Comparison of ENCODE assay signal across 16 cellular contexts in genomic region chr6:162058281-162058875, GRCh38.
A peak's percentile ranks its signal among the peaks of the same experiment; 100 is the strongest.
DNase-seq lines count a peak whose midpoint lies in the region; ATAC-seq and TF ChIP-seq lines count a peak whose summit lies in the region.
"Had no signal": no experiment of that assay in that cellular context is flagged by ENCODE, and none has a peak within 500 bp of the region (broad histone marks: within the 10 kb centered on the region; RNA-seq: fewer than 3 reads in every experiment).

No MANE protein-coding gene starts in this region.

- H3K9me3 ChIP-seq in Caco-2 (no peaks in the 10 kb centered on the region), PC-3 (ENCODE audit: low read length) (no peaks in the 10 kb centered on the region), liver (ENCODE audit: control insufficient read depth in 4 of 4, low read length in 3 of 4) (no peaks in the 10 kb centered on the region), osteoblast (ENCODE audit: low read depth, low read length) (no peaks in the 10 kb centered on the region)
- H3K9me3 ChIP-seq: ovary, tibial nerve had no signal

- H3K4me1 ChIP-seq in Caco-2 (peaks cover 9% of the 10 kb centered on the region; the same call in 1 of the 2 replicates), PC-3 (ENCODE audit: insufficient read depth, low read length) (peaks cover 5% of the 10 kb centered on the region), liver (ENCODE audit: control insufficient read depth in 4 of 4, insufficient read depth in 4 of 4, low read length in 3 of 4) (peaks cover 3 to 13% (median 9%) of the 10 kb centered on the region in 4 donors), osteoblast (ENCODE audit: insufficient read depth, low read length) (no peaks in the 10 kb centered on the region)
- H3K4me1 ChIP-seq: tibial nerve had no signal

- no peak for TF ChIP-seq CTCF in Caco-2 (IDR thresholded peaks at IDR 0.05; ENCODE audit: insufficient read depth in 1 of 2, low read depth in 1 of 2, low read length in 1 of 2, severe bottlenecking in 1 of 2, unreplicated experiment in 1 of 2)
- no peak for TF ChIP-seq CTCF in PC-3 (conservative IDR thresholded peaks at IDR 0.05; ENCODE audit: low read depth, low read length)
- no peak for TF ChIP-seq CTCF in epithelial cell of proximal tubule (conservative IDR thresholded peaks at IDR 0.05; ENCODE audit: low read depth, low read length)
- no peak for TF ChIP-seq CTCF in liver (IDR thresholded peaks at IDR 0.05; ENCODE audit: low read depth, low read length, missing input control)
- no peak for TF ChIP-seq CTCF in osteoblast (IDR thresholded peaks at IDR 0.05; ENCODE audit: extremely low read depth, low read depth, low read length)

- intact Hi-C loops in Caco-2 (cut with micrococcal nuclease; ENCODE audit: unreplicated experiment): no loop called here
- intact Hi-C loops in PC-3 (cut with micrococcal nuclease): no loop called here

- peak; percentile 45 to 59 for DNase-seq in Caco-2
- peak; percentile 75 for DNase-seq in PC-3
- DNase-seq in epithelial cell of proximal tubule (ENCODE audit: low read depth): peak; percentile 99
- no peak for DNase-seq in osteoblast (ENCODE audit: insufficient read length, low spot score, missing footprints)
- DNase-seq in NCI-H1092 treated with DMSO at 0.1 percent for 48 hours (lab: John Stamatoyannopoulos, UW): no peak
- DNase-seq in activated CD4-positive, alpha-beta T cell treated with anti-CD3 and anti-CD28 coated beads, Interleukin-2, amount 10 ng/mL, durations not matched to agents 7 days and 5 days: no peak
- DNase-seq: activated naive CD4-positive, alpha-beta T cell treated with Interleukin-2 at 50 U/mL for 16 hours; caudate nucleus; hypothalamus; NCI-H2029; ovary had no signal

- no peaks in the 10 kb centered on the region for H3K27me3 ChIP-seq in Caco-2 (replicated peaks; ENCODE audit: control insufficient read depth, insufficient read depth, low read length)
- no peaks in the 10 kb centered on the region for H3K27me3 ChIP-seq in PC-3 (ENCODE audit: low read length)
- no peaks in the 10 kb centered on the region for H3K27me3 ChIP-seq in liver (ENCODE audit: control insufficient read depth in 4 of 4, insufficient read depth in 4 of 4, low read length in 3 of 4)
- H3K27me3 ChIP-seq in osteoblast (ENCODE audit: insufficient read depth, low read length): no peaks in the 10 kb centered on the region
- H3K27me3 ChIP-seq: ovary, tibial nerve had no signal

- TF ChIP-seq RAD21 in liver (IDR thresholded peaks at IDR 0.05): peak; percentile 70 to 71

- no peaks in the 10 kb centered on the region for H3K9me3 Mint-ChIP-seq in Caco-2 (ENCODE audit: unreplicated experiment)
- H3K9me3 Mint-ChIP-seq in activated CD4-positive, alpha-beta T cell treated with anti-CD3 and anti-CD28 coated beads, Interleukin-2, amount 10 ng/mL, durations not matched to agents 7 days and 5 days: peaks cover 8% of the 10 kb centered on the region
- H3K9me3 Mint-ChIP-seq: mesothelial cell of epicardium had no signal

- H3K27ac ChIP-seq in PC-3 (ENCODE audit: low read length): no peak overlapping the region
- H3K27ac ChIP-seq in liver (ENCODE audit: low read depth in 1 of 2, low read length in 2 of 2): peak overlapping the region; percentile 70 to 77
- H3K27ac ChIP-seq in osteoblast (ENCODE audit: low read depth, low read length): no peak overlapping the region
- H3K27ac ChIP-seq: KMS-11, ovary, tibial nerve had no signal

- no peak overlapping the region for H3K4me3 ChIP-seq in Caco-2 (ENCODE audit: low read depth, low read length)
- H3K4me3 ChIP-seq in PC-3 (ENCODE audit: low read length): no peak overlapping the region
- H3K4me3 ChIP-seq in epithelial cell of proximal tubule (ENCODE audit: low read depth, low read length): no peak overlapping the region
- no peak overlapping the region for H3K4me3 ChIP-seq in liver (ENCODE audit: low read depth in 1 of 3, low read length in 3 of 3)
- no peak overlapping the region for H3K4me3 ChIP-seq in osteoblast (ENCODE audit: insufficient read depth, low read length)
- H3K4me3 ChIP-seq: ovary, tibial nerve had no signal

- H3K4me3 Mint-ChIP-seq in Caco-2 (ENCODE audit: unreplicated experiment): no peak overlapping the region
- no peak overlapping the region for H3K4me3 Mint-ChIP-seq in activated CD4-positive, alpha-beta T cell treated with anti-CD3 and anti-CD28 coated beads, Interleukin-2, amount 10 ng/mL, durations not matched to agents 7 days and 5 days
- H3K4me3 Mint-ChIP-seq: mesothelial cell of epicardium had no signal

- POLR2A ChIA-PET in Caco-2 (lab: Charles Lee): no interaction called here
- POLR2A ChIA-PET in PC-3 (lab: Charles Lee; ENCODE audit: unreplicated experiment): no interaction called here
- POLR2A ChIA-PET in activated CD4-positive, alpha-beta T cell treated with anti-CD3 and anti-CD28 coated beads, Interleukin-2, amount 10 ng/mL, durations not matched to agents 7 days and 5 days (lab: Charles Lee): no interaction called here

- H3K36me3 Mint-ChIP-seq in Caco-2 (ENCODE audit: insufficient read depth, unreplicated experiment): no peaks in the 10 kb centered on the region
- H3K36me3 Mint-ChIP-seq in activated CD4-positive, alpha-beta T cell treated with anti-CD3 and anti-CD28 coated beads, Interleukin-2, amount 10 ng/mL, durations not matched to agents 7 days and 5 days (ENCODE audit: low read depth): no peaks in the 10 kb centered on the region
- H3K36me3 Mint-ChIP-seq: mesothelial cell of epicardium had no signal

- H3F3A ChIP-seq in PC-3 (ENCODE audit: low read length, unreplicated experiment): no peaks in the 10 kb centered on the region

- no peaks in the 10 kb centered on the region for H4K20me1 ChIP-seq in PC-3 (ENCODE audit: low read length)
- no peaks in the 10 kb centered on the region for H4K20me1 ChIP-seq in osteoblast (ENCODE audit: insufficient read depth, low read length)

- H3K9ac ChIP-seq in PC-3 (ENCODE audit: low read length): no peak overlapping the region
- H3K9ac ChIP-seq in liver (ENCODE audit: low read depth in 1 of 2, low read length in 2 of 2): no peak overlapping the region
- H3K9ac ChIP-seq: KMS-11 had no signal

- H3K79me2 ChIP-seq in PC-3 (ENCODE audit: low read length): no peaks in the 10 kb centered on the region
- H3K79me2 ChIP-seq in osteoblast (ENCODE audit: insufficient read depth, low read length): no peaks in the 10 kb centered on the region

- H2AFZ ChIP-seq in PC-3 (ENCODE audit: low read length): no peak overlapping the region
- no peak overlapping the region for H2AFZ ChIP-seq in osteoblast (ENCODE audit: low read length)

- no peaks in the 10 kb centered on the region for H3K4me1 Mint-ChIP-seq in Caco-2 (ENCODE audit: low read depth, unreplicated experiment)
- no peaks in the 10 kb centered on the region for H3K4me1 Mint-ChIP-seq in activated CD4-positive, alpha-beta T cell treated with anti-CD3 and anti-CD28 coated beads, Interleukin-2, amount 10 ng/mL, durations not matched to agents 7 days and 5 days

- BruUV-seq in Caco-2 (replicated peaks; lab: Mats Ljungman, UMichigan): no TSS peak
- no TSS peak for BruUV-seq in PC-3 (replicated peaks; lab: Mats Ljungman, UMichigan)

- 0 out of 2 replicates have a peak overlapping the region, but pooled peaks have one; percentile 25 for H3K4me2 ChIP-seq in PC-3 (ENCODE audit: low read length)
- no peak overlapping the region for H3K4me2 ChIP-seq in osteoblast (ENCODE audit: insufficient read depth, low read length)
- H3K4me2 ChIP-seq: KMS-11 had no signal

- no peak for ATAC-seq in PC-3
- no peak for ATAC-seq in HG02610 (IDR thresholded peaks at IDR 0.05; ENCODE audit: unreplicated experiment)

- CTCF ChIA-PET in Caco-2 (lab: Charles Lee) (no interaction called here), PC-3 (lab: Charles Lee) (no interaction called here)
- CTCF ChIA-PET in activated CD4-positive, alpha-beta T cell treated with anti-CD3 and anti-CD28 coated beads, Interleukin-2, amount 10 ng/mL, durations not matched to agents 7 days and 5 days (lab: Charles Lee): no interaction called here

- no peaks in the 10 kb centered on the region for H3K9me2 ChIP-seq in PC-3 (replicated peaks; ENCODE audit: low read length)

- no peaks in the 10 kb centered on the region for H3K36me3 ChIP-seq in Caco-2 (ENCODE audit: control insufficient read depth, insufficient read depth, low read length)
- H3K36me3 ChIP-seq in PC-3 (ENCODE audit: low read depth, low read length): no peaks in the 10 kb centered on the region
- H3K36me3 ChIP-seq in liver (ENCODE audit: control insufficient read depth in 4 of 4, insufficient read depth in 3 of 4, low read depth in 1 of 4, low read length in 3 of 4): no peaks in the 10 kb centered on the region
- H3K36me3 ChIP-seq in osteoblast (ENCODE audit: insufficient read depth, low read length): no peaks in the 10 kb centered on the region
- H3K36me3 ChIP-seq: ovary, tibial nerve had no signal

- no peak overlapping the region for H3K27ac Mint-ChIP-seq in Caco-2 (ENCODE audit: unreplicated experiment)
- no peak overlapping the region for H3K27ac Mint-ChIP-seq in activated CD4-positive, alpha-beta T cell treated with anti-CD3 and anti-CD28 coated beads, Interleukin-2, amount 10 ng/mL, durations not matched to agents 7 days and 5 days
- H3K27ac Mint-ChIP-seq: mesothelial cell of epicardium had no signal

- whole genome bisulfite sequencing in liver: 39% methylated on average over 11 of the region's 11 CpGs

- H3K27me3 Mint-ChIP-seq in Caco-2 (ENCODE audit: insufficient read depth, unreplicated experiment): no peaks in the 10 kb centered on the region
- H3K27me3 Mint-ChIP-seq in activated CD4-positive, alpha-beta T cell treated with anti-CD3 and anti-CD28 coated beads, Interleukin-2, amount 10 ng/mL, durations not matched to agents 7 days and 5 days: no peaks in the 10 kb centered on the region

TF ChIP-seq in liver, 16 proteins besides CTCF, POLR2A, EP300 and RAD21 (continues in another document):
- peak; percentile 92 for TF ChIP-seq ZBTB33 (IDR thresholded peaks at IDR 0.05)
- no peak for TF ChIP-seq FOXA2 (IDR thresholded peaks at IDR 0.05)
- peak; percentile 97 for TF ChIP-seq SP1 (IDR thresholded peaks at IDR 0.05)
- TF ChIP-seq EGR1 (IDR thresholded peaks at IDR 0.05; ENCODE audit: low read depth in 2 of 2): no peak
- peak; percentile 51 for TF ChIP-seq HNF4G (IDR thresholded peaks at IDR 0.05)
- TF ChIP-seq HNF4A (conservative IDR thresholded peaks at IDR 0.05): peak; percentile 75 to 91

Comparison
In these comparisons a context has a peak if more than half of its experiments do, and no peak if none do; other contexts are left out.
1. DNase-seq: peak in Caco-2 (2 of 2), PC-3 (single experiment) and epithelial cell of proximal tubule (single experiment); none in osteoblast (single experiment), NCI-H1092 treated with DMSO at 0.1 percent for 48 hours (single experiment) and activated CD4-positive, alpha-beta T cell treated with anti-CD3 and anti-CD28 coated beads, Interleukin-2, amount 10 ng/mL, durations not matched to agents 7 days and 5 days (single experiment).
2. H3K27ac ChIP-seq: peak in liver (2 of 2); none in PC-3 (single experiment) and osteoblast (single experiment).